10 cellular contexts compared by ENCODE assay signal in genomic region chr2:101736233-101736632, GRCh38. TPM values are rescaled to one million over a fixed set of nuclear protein-coding genes. Genes with fewer than 3 reads are reported as not detected.
DNase-seq lines count a peak whose midpoint lies in the region; ATAC-seq and TF ChIP-seq lines count a peak whose summit lies in the region.
"Had no signal": no experiment of that assay in that cellular context is flagged by ENCODE, and none has a peak within 500 bp of the region (broad histone marks: within the 10 kb centered on the region; RNA-seq: fewer than 3 reads in every experiment).

No MANE protein-coding gene starts in this region.

- H2AFZ ChIP-seq in osteoblast (ENCODE audit: low read length) = no peak overlapping the region

- TF ChIP-seq POLR2A in ovary (IDR thresholded peaks at IDR 0.05) = no peak

- H3K4me1 ChIP-seq in heart right ventricle (peaks cover 30 to 96% (median 87%) of the 10 kb centered on the region in 9 donors), osteoblast (ENCODE audit: insufficient read depth, low read length) (peaks cover 62% of the 10 kb centered on the region), ovary (ENCODE audit: insufficient read depth) (peaks cover 34% of the 10 kb centered on the region)

- H3K27ac ChIP-seq in VCaP (peak overlapping the region; percentile 21; the same call in 1 of the 2 replicates), heart right ventricle (peak overlapping the region; percentile 9 to 74 (median 52)), osteoblast (ENCODE audit: low read depth, low read length) (peak overlapping the region; percentile 56), ovary (no peak overlapping the region)
- H3K27ac ChIP-seq: HL-60 had no signal

- TF ChIP-seq CTCF in CD14-positive monocyte (IDR thresholded peaks at IDR 0.05) = no peak
- TF ChIP-seq CTCF in VCaP (conservative IDR thresholded peaks at IDR 0.05) = no peak
- no peak for TF ChIP-seq CTCF in heart right ventricle (IDR thresholded peaks at IDR 0.05)
- TF ChIP-seq CTCF in osteoblast (IDR thresholded peaks at IDR 0.05; ENCODE audit: extremely low read depth, low read depth, low read length) = no peak
- no peak for TF ChIP-seq CTCF in ovary (IDR thresholded peaks at IDR 0.05)

- H3K27me3 Mint-ChIP-seq in CD14-positive monocyte (ENCODE audit: low read depth in 3 of 3) = no peaks in the 10 kb centered on the region

- intact Hi-C loops in CD14-positive monocyte (cut with micrococcal nuclease) = loop anchor here (5.0 kb wide), 2 partner anchors 34 to 39 kb away; partner anchors contain the start of gene MAP4K4 (in 1 of the 2)
- intact Hi-C loops in heart right ventricle (cut with DNase I) = no loop called here
- intact Hi-C loops in ovary (cut with DNase I) = no loop called here

- H3K4me3 ChIP-seq in heart right ventricle (no peak overlapping the region), osteoblast (ENCODE audit: insufficient read depth, low read length) (no peak overlapping the region), ovary (no peak overlapping the region)
- H3K4me3 ChIP-seq: body of pancreas had no signal

- H3K27ac Mint-ChIP-seq in CD14-positive monocyte = peak overlapping the region; percentile 71 to 91 (median 89)

- H3K9me3 Mint-ChIP-seq in CD14-positive monocyte = peaks cover 0 to 2% (median 0%) of the 10 kb centered on the region in 7 donors

- ATAC-seq in heart right ventricle = peak in 6 of 8 donors; percentile 19 to 63 (median 43)

- H4K20me1 ChIP-seq in osteoblast (ENCODE audit: insufficient read depth, low read length) = peaks cover 81% of the 10 kb centered on the region

- H3K36me3 ChIP-seq in heart right ventricle (no peaks in the 10 kb centered on the region), osteoblast (ENCODE audit: insufficient read depth, low read length) (no peaks in the 10 kb centered on the region), ovary (no peaks in the 10 kb centered on the region)

- DNase-seq in CD14-positive monocyte (ENCODE audit: low spot score) (no peak), heart right ventricle (no peak), osteoblast (ENCODE audit: insufficient read length, low spot score, missing footprints) (peak; percentile 18), ovary (no peak), NCI-H1417 (lab: John Stamatoyannopoulos, UW) (no peak), UCSD-AML1 (lab: John Stamatoyannopoulos, UW; ENCODE audit: unreplicated experiment) (no peak), COR-L47 (lab: John Stamatoyannopoulos, UW) (no peak)

- TF ChIP-seq EP300 in ovary (IDR thresholded peaks at IDR 0.05) = no peak

- H3K9me3 ChIP-seq in heart right ventricle (no peaks in the 10 kb centered on the region), osteoblast (ENCODE audit: low read depth, low read length) (no peaks in the 10 kb centered on the region), ovary (no peaks in the 10 kb centered on the region)
- H3K9me3 ChIP-seq: body of pancreas had no signal

- peaks cover 6 to 8% of the 10 kb centered on the region in 2 donors for H3K36me3 Mint-ChIP-seq in CD14-positive monocyte

- no peaks in the 10 kb centered on the region for H3K27me3 ChIP-seq in heart right ventricle
- no peaks in the 10 kb centered on the region for H3K27me3 ChIP-seq in osteoblast (ENCODE audit: insufficient read depth, low read length)
- H3K27me3 ChIP-seq in ovary = no peaks in the 10 kb centered on the region
- H3K27me3 ChIP-seq: body of pancreas had no signal

- H3K4me2 ChIP-seq in osteoblast (ENCODE audit: insufficient read depth, low read length) = peak overlapping the region; percentile 58

- WGBS in heart right ventricle, 2 donors = 56 to 61% methylated on average over 3 of the region's 3 CpGs
- 78 to 87% (median 86%) methylated on average over 3 of the region's 3 CpGs for WGBS in ovary, 3 donors

- peak overlapping the region in 1 of 2 donors; percentile 75 for H3K4me3 Mint-ChIP-seq in CD14-positive monocyte

- peaks cover 96% of the 10 kb centered on the region for H3K79me2 ChIP-seq in osteoblast (ENCODE audit: insufficient read depth, low read length)

- H3K4me1 Mint-ChIP-seq in CD14-positive monocyte = peaks cover 83% of the 10 kb centered on the region

RNA-seq across cellular contexts. Expression of gene MAP4K4, which starts 38.7 kb away (rescaled TPM):
- 1 to 10 TPM; 5.3 to 8.7 TPM for polyA plus RNA-seq in CD14-positive monocyte
- 100 to 1,000 TPM in 5 of 10 donors, 10 to 100 TPM in 5; 74.5 to 116 (median 96.0) TPM for total RNA-seq in heart right ventricle
- 10 to 100 TPM; 44.3 to 46.2 TPM for polyA plus RNA-seq in heart right ventricle
- 231 and 287 TPM in 2 replicates for total RNA-seq in osteoblast
- 10 to 100 TPM; 38.4 to 60.9 (median 49.7) TPM for total RNA-seq in ovary
- polyA plus RNA-seq in ovary = 10 to 100 TPM; 23.9 to 55.5 TPM

Comparison
In these comparisons a context has a peak if more than half of its experiments do, and no peak if none do; other contexts are left out.
1. H3K27ac ChIP-seq: peak in VCaP (single experiment), heart right ventricle (10 of 10) and osteoblast (single experiment); none in ovary (0 of 2).
2. intact Hi-C loops: an anchor here in CD14-positive monocyte (5.0 kb wide); none called in heart right ventricle and ovary.